In genomic region chr13:108082481-108082880, GRCh38 we compare ENCODE assay signal across 37 cellular contexts.
"Had no signal": no experiment of that assay in that cellular context is flagged by ENCODE, and none has a peak within 500 bp of the region (broad histone marks: within the 10 kb centered on the region; RNA-seq: fewer than 3 reads in every experiment).

No MANE protein-coding gene starts in this region.

- H3K27ac Mint-ChIP-seq: activated B cell treated with CpG ODN at 0.5 μM for 24 hours; activated CD4-positive, alpha-beta memory T cell treated with anti-CD3 and anti-CD28 coated beads, Interleukin-2, amount 10 ng/mL, durations not matched to agents 7 days and 5 days; activated CD4-positive, alpha-beta T cell treated with anti-CD3 and anti-CD28 coated beads for 36 hours; activated CD4-positive, alpha-beta T cell treated with anti-CD3 and anti-CD28 coated beads, Interleukin-2, amount 10 ng/mL, durations not matched to agents 7 days and 5 days; activated CD8-positive, alpha-beta memory T cell treated with anti-CD3 and anti-CD28 coated beads, Interleukin-2, amount 10 ng/mL, durations not matched to agents 7 days and 5 days; activated CD8-positive, alpha-beta T cell treated with anti-CD3 and anti-CD28 coated beads, Interleukin-2, amount 10 ng/mL, durations not matched to agents 7 days and 5 days; activated naive CD4-positive, alpha-beta T cell treated with anti-CD3 and anti-CD28 coated beads, Interleukin-2, amount 10 ng/mL, durations not matched to agents 7 days and 5 days; activated naive CD4-positive, alpha-beta T cell treated with anti-CD3 and anti-CD28 coated beads, Interleukin-2, amount 50 U/mL, for 24 hours; activated naive CD8-positive, alpha-beta T cell; activated naive CD8-positive, alpha-beta T cell treated with anti-CD3 and anti-CD28 coated beads, Interleukin-2, amount 10 ng/mL, durations not matched to agents 7 days and 5 days; activated naive CD8-positive, alpha-beta T cell treated with anti-CD3 and anti-CD28 coated beads, Interleukin-2, amount 50 U/mL, for 24 hours; activated T-cell treated with anti-CD3 and anti-CD28 coated beads, Interleukin-2, amount 50 U/mL, for 24 hours; activated T-helper 2 cell treated with anti-CD3 and anti-CD28 coated beads, Interferon-gamma antibody, Interleukin-2, Interleukin-4, amounts not matched to agents 10 μg/mL and 5 μg/mL and 100 μg/mL, durations not matched to agents 14 hours and 24 hours and 36 hours; brain; T-helper 1 cell treated with Interleukin-12 subunit alpha and Interleukin-12 subunit beta and Interleukin-4 antibody, amounts not matched to agents 30 μg/mL and 1 μg/mL, for 36 hours; T-helper 2 cell treated with Interferon-gamma antibody and Interleukin-4, amounts not matched to agents 5 μg/mL and 100 μg/mL, for 36 hours had no signal

- H3K4me3 Mint-ChIP-seq: activated B cell treated with CpG ODN at 0.5 μM for 24 hours; activated CD4-positive, alpha-beta memory T cell treated with anti-CD3 and anti-CD28 coated beads, Interleukin-2, amount 10 ng/mL, durations not matched to agents 7 days and 5 days; activated CD4-positive, alpha-beta T cell treated with anti-CD3 and anti-CD28 coated beads for 36 hours; activated CD4-positive, alpha-beta T cell treated with anti-CD3 and anti-CD28 coated beads, Interleukin-2, amount 10 ng/mL, durations not matched to agents 7 days and 5 days; activated CD8-positive, alpha-beta memory T cell treated with anti-CD3 and anti-CD28 coated beads, Interleukin-2, amount 10 ng/mL, durations not matched to agents 7 days and 5 days; activated CD8-positive, alpha-beta T cell treated with anti-CD3 and anti-CD28 coated beads, Interleukin-2, amount 10 ng/mL, durations not matched to agents 7 days and 5 days; activated naive CD4-positive, alpha-beta T cell treated with anti-CD3 and anti-CD28 coated beads, Interleukin-2, amount 10 ng/mL, durations not matched to agents 7 days and 5 days; activated naive CD4-positive, alpha-beta T cell treated with anti-CD3 and anti-CD28 coated beads, Interleukin-2, amount 50 U/mL, for 24 hours; activated naive CD8-positive, alpha-beta T cell; activated naive CD8-positive, alpha-beta T cell treated with anti-CD3 and anti-CD28 coated beads, Interleukin-2, amount 10 ng/mL, durations not matched to agents 7 days and 5 days; activated naive CD8-positive, alpha-beta T cell treated with anti-CD3 and anti-CD28 coated beads, Interleukin-2, amount 50 U/mL, for 24 hours; activated T-cell treated with anti-CD3 and anti-CD28 coated beads, Interleukin-2, amount 50 U/mL, for 24 hours; brain; central memory CD8-positive, alpha-beta T cell; T-helper 1 cell treated with Interleukin-12 subunit alpha and Interleukin-12 subunit beta and Interleukin-4 antibody, amounts not matched to agents 30 μg/mL and 1 μg/mL, for 36 hours; T-helper 2 cell treated with Interferon-gamma antibody and Interleukin-4, amounts not matched to agents 5 μg/mL and 100 μg/mL, for 36 hours had no signal

- H3K4me3 ChIP-seq: ascending aorta, cardiac muscle cell had no signal

- H3K4me1 ChIP-seq: ascending aorta had no signal

- H3K9me3 Mint-ChIP-seq: activated CD4-positive, alpha-beta memory T cell treated with anti-CD3 and anti-CD28 coated beads, Interleukin-2, amount 10 ng/mL, durations not matched to agents 7 days and 5 days had no signal

- H3K27me3 ChIP-seq: ascending aorta, cardiac muscle cell had no signal

- DNase-seq: activated B cell treated with CpG ODN at 0.5 μM for 24 hours; activated CD4-positive, alpha-beta memory T cell treated with anti-CD3 and anti-CD28 coated beads, Interleukin-2, amount 10 ng/mL, durations not matched to agents 7 days and 5 days; activated CD4-positive, alpha-beta T cell treated with anti-CD3 and anti-CD28 coated beads for 1 hour; activated CD4-positive, alpha-beta T cell treated with anti-CD3 and anti-CD28 coated beads for 36 hours; activated CD4-positive, alpha-beta T cell treated with anti-CD3 and anti-CD28 coated beads for 48 hours; activated CD4-positive, alpha-beta T cell treated with anti-CD3 and anti-CD28 coated beads, Interleukin-2, amount 10 ng/mL, durations not matched to agents 7 days and 5 days; activated CD4-positive, alpha-beta T cell treated with anti-CD3 and anti-CD28 coated beads, Interleukin-2, amount 50 U/mL, for 48 hours; activated CD8-positive, alpha-beta memory T cell treated with anti-CD3 and anti-CD28 coated beads for 24 hours; activated CD8-positive, alpha-beta memory T cell treated with anti-CD3 and anti-CD28 coated beads, Interleukin-2, amount 10 ng/mL, durations not matched to agents 7 days and 5 days; activated CD8-positive, alpha-beta memory T cell treated with anti-CD3 and anti-CD28 coated beads, Interleukin-2, amount 50 U/mL, for 48 hours; activated CD8-positive, alpha-beta T cell treated with anti-CD3 and anti-CD28 coated beads, Interleukin-2, amount 10 ng/mL, durations not matched to agents 7 days and 5 days; activated effector memory CD4-positive, alpha-beta T cell treated with Interleukin-2 at 50 U/mL for 16 hours; activated gamma-delta T cell; activated naive CD4-positive, alpha-beta T cell treated with anti-CD3 and anti-CD28 coated beads, Interleukin-2, amount 10 ng/mL, durations not matched to agents 7 days and 5 days; activated naive CD4-positive, alpha-beta T cell treated with Interleukin-2 at 50 U/mL for 16 hours; activated naive CD8-positive, alpha-beta T cell treated with anti-CD3 and anti-CD28 coated beads, Interleukin-2, amount 10 ng/mL, durations not matched to agents 7 days and 5 days; activated naive CD8-positive, alpha-beta T cell treated with anti-CD3 and anti-CD28 coated beads, Interleukin-2, amount 50 U/mL, for 24 hours; activated T-cell treated with anti-CD3 and anti-CD28 coated beads, Interleukin-2, amount 50 U/mL, for 24 hours; activated T-cell treated with anti-CD3 and anti-CD28 coated beads, Interleukin-2, amount 50 U/mL, for 48 hours; amygdala; anterior cingulate cortex; caudate nucleus; SW 1271; T-helper 1 cell; T-helper 2 cell; T-helper 9 cell had no signal

- H3K36me3 ChIP-seq: ascending aorta, cardiac muscle cell had no signal

- H3K4me1 Mint-ChIP-seq: activated B cell treated with CpG ODN at 0.5 μM for 24 hours; activated CD4-positive, alpha-beta memory T cell treated with anti-CD3 and anti-CD28 coated beads, Interleukin-2, amount 10 ng/mL, durations not matched to agents 7 days and 5 days; activated CD4-positive, alpha-beta T cell treated with anti-CD3 and anti-CD28 coated beads for 36 hours; activated CD4-positive, alpha-beta T cell treated with anti-CD3 and anti-CD28 coated beads, Interleukin-2, amount 10 ng/mL, durations not matched to agents 7 days and 5 days; activated CD8-positive, alpha-beta memory T cell treated with anti-CD3 and anti-CD28 coated beads, Interleukin-2, amount 10 ng/mL, durations not matched to agents 7 days and 5 days; activated naive CD4-positive, alpha-beta T cell treated with anti-CD3 and anti-CD28 coated beads, Interleukin-2, amount 10 ng/mL, durations not matched to agents 7 days and 5 days; activated naive CD4-positive, alpha-beta T cell treated with anti-CD3 and anti-CD28 coated beads, Interleukin-2, amount 50 U/mL, for 24 hours; activated naive CD8-positive, alpha-beta T cell treated with anti-CD3 and anti-CD28 coated beads, Interleukin-2, amount 10 ng/mL, durations not matched to agents 7 days and 5 days; activated naive CD8-positive, alpha-beta T cell treated with anti-CD3 and anti-CD28 coated beads, Interleukin-2, amount 50 U/mL, for 24 hours; central memory CD8-positive, alpha-beta T cell had no signal

- H3K36me3 Mint-ChIP-seq: activated CD8-positive, alpha-beta memory T cell treated with anti-CD3 and anti-CD28 coated beads, Interleukin-2, amount 10 ng/mL, durations not matched to agents 7 days and 5 days; activated naive CD4-positive, alpha-beta T cell treated with anti-CD3 and anti-CD28 coated beads, Interleukin-2, amount 10 ng/mL, durations not matched to agents 7 days and 5 days; activated naive CD8-positive, alpha-beta T cell; activated naive CD8-positive, alpha-beta T cell treated with anti-CD3 and anti-CD28 coated beads, Interleukin-2, amount 10 ng/mL, durations not matched to agents 7 days and 5 days; brain had no signal

- H3K27me3 Mint-ChIP-seq: activated B cell treated with CpG ODN at 0.5 μM for 24 hours; activated CD4-positive, alpha-beta memory T cell treated with anti-CD3 and anti-CD28 coated beads, Interleukin-2, amount 10 ng/mL, durations not matched to agents 7 days and 5 days; activated CD4-positive, alpha-beta T cell treated with anti-CD3 and anti-CD28 coated beads for 36 hours; activated CD4-positive, alpha-beta T cell treated with anti-CD3 and anti-CD28 coated beads, Interleukin-2, amount 10 ng/mL, durations not matched to agents 7 days and 5 days; activated CD8-positive, alpha-beta memory T cell treated with anti-CD3 and anti-CD28 coated beads, Interleukin-2, amount 10 ng/mL, durations not matched to agents 7 days and 5 days; activated naive CD4-positive, alpha-beta T cell treated with anti-CD3 and anti-CD28 coated beads, Interleukin-2, amount 10 ng/mL, durations not matched to agents 7 days and 5 days; activated naive CD4-positive, alpha-beta T cell treated with anti-CD3 and anti-CD28 coated beads, Interleukin-2, amount 50 U/mL, for 24 hours; activated naive CD8-positive, alpha-beta T cell treated with anti-CD3 and anti-CD28 coated beads, Interleukin-2, amount 50 U/mL, for 24 hours; activated T-cell treated with anti-CD3 and anti-CD28 coated beads, Interleukin-2, amount 50 U/mL, for 24 hours; brain; central memory CD8-positive, alpha-beta T cell had no signal

- H3K27ac ChIP-seq: ascending aorta, cardiac muscle cell, VCaP had no signal

- ATAC-seq: activated CD4-positive, alpha-beta T cell treated with anti-CD3 and anti-CD28 coated beads for 36 hours; activated CD4-positive, CD25-positive, alpha-beta regulatory T cell treated with anti-CD3 and anti-CD28 coated beads, Interleukin-2, amount 50 U/mL, for 24 hours; activated CD8-positive, alpha-beta memory T cell treated with anti-CD3 and anti-CD28 coated beads, Interleukin-2, amount 10 ng/mL, durations not matched to agents 7 days and 5 days; activated CD8-positive, alpha-beta T cell treated with anti-CD3 and anti-CD28 coated beads, Interleukin-2, amount 10 ng/mL, durations not matched to agents 7 days and 5 days; activated naive CD8-positive, alpha-beta T cell treated with anti-CD3 and anti-CD28 coated beads, Interleukin-2, amount 50 U/mL, for 24 hours had no signal
